ENCODE assay signal across 17 cellular contexts in genomic region chr1:100769906-100770646, GRCh38. TPM values are rescaled to one million over a fixed set of nuclear protein-coding genes. Genes with fewer than 3 reads are reported as not detected.
A peak's percentile ranks its signal among the peaks of the same experiment; 100 is the strongest.
DNase-seq lines count a peak whose midpoint lies in the region; ATAC-seq and TF ChIP-seq lines count a peak whose summit lies in the region.
"Had no signal": no experiment of that assay in that cellular context is flagged by ENCODE, and none has a peak within 500 bp of the region (broad histone marks: within the 10 kb centered on the region; RNA-seq: fewer than 3 reads in every experiment).

No MANE protein-coding gene starts in this region.

- H4K20me1 ChIP-seq in GM23338 (replicated peaks; ENCODE audit: insufficient read depth): no peaks in the 10 kb centered on the region

- no peak overlapping the region for H3K27ac Mint-ChIP-seq in GM23338
- H3K27ac Mint-ChIP-seq in activated naive CD8-positive, alpha-beta T cell treated with anti-CD3 and anti-CD28 coated beads for 36 hours: no peak overlapping the region
- H3K27ac Mint-ChIP-seq: CD4-positive, CD25-positive, alpha-beta regulatory T cell had no signal

- H3K9me3 Mint-ChIP-seq in GM23338: no peaks in the 10 kb centered on the region
- H3K9me3 Mint-ChIP-seq in activated naive CD8-positive, alpha-beta T cell treated with anti-CD3 and anti-CD28 coated beads for 36 hours: no peaks in the 10 kb centered on the region

- ATAC-seq in GM23338: no peak
- peak; percentile 38 for ATAC-seq in sciatic nerve
- no peak for ATAC-seq in GM21619 (IDR thresholded peaks at IDR 0.05; ENCODE audit: unreplicated experiment)
- ATAC-seq: Panc1 had no signal

- no peaks in the 10 kb centered on the region for H3K79me2 ChIP-seq in GM23338 (replicated peaks; ENCODE audit: insufficient read depth)

- no peak overlapping the region for H3K4me3 Mint-ChIP-seq in GM23338
- no peak overlapping the region for H3K4me3 Mint-ChIP-seq in activated naive CD8-positive, alpha-beta T cell treated with anti-CD3 and anti-CD28 coated beads for 36 hours
- H3K4me3 Mint-ChIP-seq: CD4-positive, CD25-positive, alpha-beta regulatory T cell had no signal

- no peaks in the 10 kb centered on the region for H3K4me1 ChIP-seq in GM23338 (ENCODE audit: insufficient read depth)

- H3K36me3 ChIP-seq in GM23338 (ENCODE audit: insufficient read depth) (no peaks in the 10 kb centered on the region), SK-N-MC (ENCODE audit: insufficient read depth, low read length) (no peaks in the 10 kb centered on the region)

- no peaks in the 10 kb centered on the region for H3K4me1 Mint-ChIP-seq in GM23338
- no peaks in the 10 kb centered on the region for H3K4me1 Mint-ChIP-seq in activated naive CD8-positive, alpha-beta T cell treated with anti-CD3 and anti-CD28 coated beads for 36 hours
- H3K4me1 Mint-ChIP-seq: CD4-positive, CD25-positive, alpha-beta regulatory T cell had no signal

- H2AFZ ChIP-seq in GM23338: peak overlapping the region; percentile 30; the same call in 1 of the 2 replicates

- no peaks in the 10 kb centered on the region for H3K36me3 Mint-ChIP-seq in GM23338 (ENCODE audit: low read depth)
- no peaks in the 10 kb centered on the region for H3K36me3 Mint-ChIP-seq in activated naive CD8-positive, alpha-beta T cell treated with anti-CD3 and anti-CD28 coated beads for 36 hours
- H3K36me3 Mint-ChIP-seq: CD4-positive, CD25-positive, alpha-beta regulatory T cell had no signal

- H3K27ac ChIP-seq in GM23338 (ENCODE audit: low read depth) (no peak overlapping the region), SK-N-MC (0 out of 2 replicates have a peak overlapping the region, but pooled peaks have one; percentile 55)

- H3K4me3 ChIP-seq in GM23338 (no peak overlapping the region), SK-N-MC (no peak overlapping the region)

- H3F3A ChIP-seq in GM23338 (replicated peaks; ENCODE audit: low read depth): no peaks in the 10 kb centered on the region

- DNase-seq in GM23338 (ENCODE audit: low spot score): no peak
- DNase-seq in SK-N-MC (ENCODE audit: low read depth, low spot score): no peak
- peak; percentile 31 for DNase-seq in fibroblast of gingiva (ENCODE audit: low read depth)
- DNase-seq in sciatic nerve (ENCODE audit: low spot score): no peak
- DNase-seq in activated naive CD8-positive, alpha-beta T cell treated with anti-CD3 and anti-CD28 coated beads for 36 hours: no peak
- no peak for DNase-seq in nucleus accumbens (lab: John Stamatoyannopoulos, UW)
- DNase-seq in islet precursor cell: no peak
- DNase-seq: AML-193; CD4-positive, CD25-positive, alpha-beta regulatory T cell; DMS53; NCI-H1105; NCI-H187; NCI-H446; Right ventricle myocardium superior had no signal

- 0 out of 2 replicates have a peak, but pooled peaks cover 2% of the 10 kb centered on the region for H3K9me3 ChIP-seq in SK-N-MC (ENCODE audit: low read depth, low read length)

- H3K27me3 ChIP-seq in GM23338 (ENCODE audit: insufficient read depth): no peaks in the 10 kb centered on the region

- no peaks in the 10 kb centered on the region for H3K9me2 ChIP-seq in GM23338 (ENCODE audit: insufficient read depth)

- intact Hi-C loops in sciatic nerve (cut with DNase I): no loop called here

- TF ChIP-seq CTCF in GM23338 (conservative IDR thresholded peaks at IDR 0.05; ENCODE audit: low read depth in 2 of 2): no peak

- H3K9ac ChIP-seq in SK-N-MC (ENCODE audit: insufficient read length): no peak overlapping the region

- no peaks in the 10 kb centered on the region for H3K27me3 Mint-ChIP-seq in GM23338 (ENCODE audit: insufficient read depth, low read depth, poor library complexity)
- H3K27me3 Mint-ChIP-seq in activated naive CD8-positive, alpha-beta T cell treated with anti-CD3 and anti-CD28 coated beads for 36 hours: no peaks in the 10 kb centered on the region

- no peak overlapping the region for H3K4me2 ChIP-seq in GM23338

TF ChIP-seq in GM23338, 12 proteins besides CTCF, POLR2A, EP300 and RAD21 (continues in another document):
- TF ChIP-seq ZNF114 (CRISPR knock-in tag; IDR thresholded peaks at IDR 0.05) (no peak), EZH2phosphoT487 (IDR thresholded peaks at IDR 0.05; ENCODE audit: unreplicated experiment) (no peak)
- TF ChIP-seq, protein P1, sequence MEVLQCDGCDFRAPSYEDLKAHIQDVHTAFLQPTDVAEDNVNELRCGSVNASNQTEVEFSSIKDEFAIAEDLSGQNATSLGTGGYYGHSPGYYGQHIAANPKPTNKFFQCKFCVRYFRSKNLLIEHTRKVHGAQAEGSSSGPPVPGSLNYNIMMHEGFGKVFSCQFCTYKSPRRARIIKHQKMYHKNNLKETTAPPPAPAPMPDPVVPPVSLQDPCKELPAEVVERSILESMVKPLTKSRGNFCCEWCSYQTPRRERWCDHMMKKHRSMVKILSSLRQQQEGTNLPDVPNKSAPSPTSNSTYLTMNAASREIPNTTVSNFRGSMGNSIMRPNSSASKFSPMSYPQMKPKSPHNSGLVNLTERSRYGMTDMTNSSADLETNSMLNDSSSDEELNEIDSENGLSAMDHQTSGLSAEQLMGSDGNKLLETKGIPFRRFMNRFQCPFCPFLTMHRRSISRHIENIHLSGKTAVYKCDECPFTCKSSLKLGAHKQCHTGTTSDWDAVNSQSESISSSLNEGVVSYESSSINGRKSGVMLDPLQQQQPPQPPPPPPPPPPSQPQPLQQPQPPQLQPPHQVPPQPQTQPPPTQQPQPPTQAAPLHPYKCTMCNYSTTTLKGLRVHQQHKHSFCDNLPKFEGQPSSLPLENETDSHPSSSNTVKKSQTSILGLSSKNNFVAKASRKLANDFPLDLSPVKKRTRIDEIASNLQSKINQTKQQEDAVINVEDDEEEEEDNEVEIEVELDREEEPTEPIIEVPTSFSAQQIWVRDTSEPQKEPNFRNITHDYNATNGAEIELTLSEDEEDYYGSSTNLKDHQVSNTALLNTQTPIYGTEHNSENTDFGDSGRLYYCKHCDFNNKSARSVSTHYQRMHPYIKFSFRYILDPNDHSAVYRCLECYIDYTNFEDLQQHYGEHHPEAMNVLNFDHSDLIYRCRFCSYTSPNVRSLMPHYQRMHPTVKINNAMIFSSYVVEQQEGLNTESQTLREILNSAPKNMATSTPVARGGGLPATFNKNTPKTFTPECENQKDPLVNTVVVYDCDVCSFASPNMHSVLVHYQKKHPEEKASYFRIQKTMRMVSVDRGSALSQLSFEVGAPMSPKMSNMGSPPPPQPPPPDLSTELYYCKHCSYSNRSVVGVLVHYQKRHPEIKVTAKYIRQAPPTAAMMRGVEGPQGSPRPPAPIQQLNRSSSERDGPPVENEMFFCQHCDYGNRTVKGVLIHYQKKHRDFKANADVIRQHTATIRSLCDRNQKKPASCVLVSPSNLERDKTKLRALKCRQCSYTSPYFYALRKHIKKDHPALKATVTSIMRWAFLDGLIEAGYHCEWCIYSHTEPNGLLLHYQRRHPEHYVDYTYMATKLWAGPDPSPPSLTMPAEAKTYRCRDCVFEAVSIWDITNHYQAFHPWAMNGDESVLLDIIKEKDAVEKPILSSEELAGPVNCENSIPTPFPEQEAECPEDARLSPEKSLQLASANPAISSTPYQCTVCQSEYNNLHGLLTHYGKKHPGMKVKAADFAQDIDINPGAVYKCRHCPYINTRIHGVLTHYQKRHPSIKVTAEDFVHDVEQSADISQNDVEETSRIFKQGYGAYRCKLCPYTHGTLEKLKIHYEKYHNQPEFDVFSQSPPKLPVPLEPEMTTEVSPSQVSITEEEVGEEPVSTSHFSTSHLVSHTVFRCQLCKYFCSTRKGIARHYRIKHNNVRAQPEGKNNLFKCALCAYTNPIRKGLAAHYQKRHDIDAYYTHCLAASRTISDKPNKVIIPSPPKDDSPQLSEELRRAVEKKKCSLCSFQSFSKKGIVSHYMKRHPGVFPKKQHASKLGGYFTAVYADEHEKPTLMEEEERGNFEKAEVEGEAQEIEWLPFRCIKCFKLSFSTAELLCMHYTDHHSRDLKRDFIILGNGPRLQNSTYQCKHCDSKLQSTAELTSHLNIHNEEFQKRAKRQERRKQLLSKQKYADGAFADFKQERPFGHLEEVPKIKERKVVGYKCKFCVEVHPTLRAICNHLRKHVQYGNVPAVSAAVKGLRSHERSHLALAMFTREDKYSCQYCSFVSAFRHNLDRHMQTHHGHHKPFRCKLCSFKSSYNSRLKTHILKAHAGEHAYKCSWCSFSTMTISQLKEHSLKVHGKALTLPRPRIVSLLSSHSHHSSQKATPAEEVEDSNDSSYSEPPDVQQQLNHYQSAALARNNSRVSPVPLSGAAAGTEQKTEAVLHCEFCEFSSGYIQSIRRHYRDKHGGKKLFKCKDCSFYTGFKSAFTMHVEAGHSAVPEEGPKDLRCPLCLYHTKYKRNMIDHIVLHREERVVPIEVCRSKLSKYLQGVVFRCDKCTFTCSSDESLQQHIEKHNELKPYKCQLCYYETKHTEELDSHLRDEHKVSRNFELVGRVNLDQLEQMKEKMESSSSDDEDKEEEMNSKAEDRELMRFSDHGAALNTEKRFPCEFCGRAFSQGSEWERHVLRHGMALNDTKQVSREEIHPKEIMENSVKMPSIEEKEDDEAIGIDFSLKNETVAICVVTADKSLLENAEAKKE (CRISPR knock-in tag; IDR thresholded peaks at IDR 0.05): no peak
- TF ChIP-seq, protein P2, sequence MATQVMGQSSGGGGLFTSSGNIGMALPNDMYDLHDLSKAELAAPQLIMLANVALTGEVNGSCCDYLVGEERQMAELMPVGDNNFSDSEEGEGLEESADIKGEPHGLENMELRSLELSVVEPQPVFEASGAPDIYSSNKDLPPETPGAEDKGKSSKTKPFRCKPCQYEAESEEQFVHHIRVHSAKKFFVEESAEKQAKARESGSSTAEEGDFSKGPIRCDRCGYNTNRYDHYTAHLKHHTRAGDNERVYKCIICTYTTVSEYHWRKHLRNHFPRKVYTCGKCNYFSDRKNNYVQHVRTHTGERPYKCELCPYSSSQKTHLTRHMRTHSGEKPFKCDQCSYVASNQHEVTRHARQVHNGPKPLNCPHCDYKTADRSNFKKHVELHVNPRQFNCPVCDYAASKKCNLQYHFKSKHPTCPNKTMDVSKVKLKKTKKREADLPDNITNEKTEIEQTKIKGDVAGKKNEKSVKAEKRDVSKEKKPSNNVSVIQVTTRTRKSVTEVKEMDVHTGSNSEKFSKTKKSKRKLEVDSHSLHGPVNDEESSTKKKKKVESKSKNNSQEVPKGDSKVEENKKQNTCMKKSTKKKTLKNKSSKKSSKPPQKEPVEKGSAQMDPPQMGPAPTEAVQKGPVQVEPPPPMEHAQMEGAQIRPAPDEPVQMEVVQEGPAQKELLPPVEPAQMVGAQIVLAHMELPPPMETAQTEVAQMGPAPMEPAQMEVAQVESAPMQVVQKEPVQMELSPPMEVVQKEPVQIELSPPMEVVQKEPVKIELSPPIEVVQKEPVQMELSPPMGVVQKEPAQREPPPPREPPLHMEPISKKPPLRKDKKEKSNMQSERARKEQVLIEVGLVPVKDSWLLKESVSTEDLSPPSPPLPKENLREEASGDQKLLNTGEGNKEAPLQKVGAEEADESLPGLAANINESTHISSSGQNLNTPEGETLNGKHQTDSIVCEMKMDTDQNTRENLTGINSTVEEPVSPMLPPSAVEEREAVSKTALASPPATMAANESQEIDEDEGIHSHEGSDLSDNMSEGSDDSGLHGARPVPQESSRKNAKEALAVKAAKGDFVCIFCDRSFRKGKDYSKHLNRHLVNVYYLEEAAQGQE (IDR thresholded peaks at IDR 0.05; ENCODE audit: unreplicated experiment): no peak

RNA-seq across cellular contexts. Expression of gene VCAM1, which starts 50.5 kb away (rescaled TPM):
- not detected in 2 replicates for total RNA-seq in GM23338 (2014; rRNA removed; shearing (Covaris generic))
- polyA plus RNA-seq in GM23338 (2016; fragmentation: Nextera tagmentation; extraction: Ambion mirVana): 0.21 TPM in 1 of 2 replicates, not detected in the other
- 36.2 TPM for total RNA-seq in sciatic nerve
- total RNA-seq in activated naive CD8-positive, alpha-beta T cell treated with anti-CD3 and anti-CD28 coated beads for 36 hours: 1 to 10 TPM; 2.2 to 2.3 TPM
- total RNA-seq: CD4-positive, CD25-positive, alpha-beta regulatory T cell; HT1080 had no signal
- polyA plus RNA-seq: CD4-positive, CD25-positive, alpha-beta regulatory T cell had no signal

Comparison
In these comparisons a context has a peak if more than half of its experiments do, and no peak if none do; other contexts are left out.
1. RNA of gene VCAM1, which starts 50.5 kb away (total RNA-seq): 36.2 TPM in sciatic nerve (single experiment); 2.2 to 2.3 TPM in activated naive CD8-positive, alpha-beta T cell treated with anti-CD3 and anti-CD28 coated beads for 36 hours and not detected in GM23338; every median in the first group is over 10 times any median in the second.